In genomic region chr13:106284358-106284757, GRCh38 we compare ENCODE assay signal across 28 cellular contexts.
A peak's percentile ranks its signal among the peaks of the same experiment; 100 is the strongest.
DNase-seq lines count a peak whose midpoint lies in the region; ATAC-seq, FAIRE-seq and TF ChIP-seq lines count a peak whose summit lies in the region.
"Had no signal": no experiment of that assay in that cellular context is flagged by ENCODE, and none has a peak within 500 bp of the region (broad histone marks: within the 10 kb centered on the region; RNA-seq: fewer than 3 reads in every experiment).

No MANE protein-coding gene starts in this region.

- H3K27ac ChIP-seq in PC-9 (peak overlapping the region; percentile 46), endothelial cell of umbilical vein (ENCODE audit: insufficient read depth, low read depth, low read length) (no peak overlapping the region)
- H3K27ac ChIP-seq in CD4-positive, alpha-beta T cell (ENCODE audit: low read depth, low read length) = no peak overlapping the region
- H3K27ac ChIP-seq: body of pancreas, colonic mucosa, upper lobe of left lung had no signal

- no peaks in the 10 kb centered on the region for H3K36me3 Mint-ChIP-seq in chondrocyte (ENCODE audit: low read depth)
- no peaks in the 10 kb centered on the region for H3K36me3 Mint-ChIP-seq in CD4-positive, alpha-beta T cell (ENCODE audit: low read depth)
- H3K36me3 Mint-ChIP-seq: natural killer cell had no signal

- H3K27me3 ChIP-seq in PC-9 (ENCODE audit: insufficient read depth, low read depth) = no peaks in the 10 kb centered on the region
- H3K27me3 ChIP-seq in endothelial cell of umbilical vein (ENCODE audit: control insufficient read depth in 2 of 2, insufficient read depth in 2 of 2, low read length in 2 of 2) = no peaks in the 10 kb centered on the region
- H3K27me3 ChIP-seq in H7 (ENCODE audit: control insufficient read depth, insufficient read depth, low read length) = no peaks in the 10 kb centered on the region
- H3K27me3 ChIP-seq in CD4-positive, alpha-beta T cell (ENCODE audit: control insufficient read depth, insufficient read depth, low read length) = no peaks in the 10 kb centered on the region
- H3K27me3 ChIP-seq: body of pancreas, colonic mucosa, upper lobe of left lung had no signal

- peak; percentile 77 for DNase-seq in EH (ENCODE audit: low read depth)
- peak in 1 of 2 experiments; percentile 98 for DNase-seq in PC-9
- DNase-seq in endothelial cell of umbilical vein (ENCODE audit: low read depth, low spot score) = peak; percentile 3
- DNase-seq in left kidney (ENCODE audit: low read depth, low spot score) = peak; percentile 6
- no peak for DNase-seq in chondrocyte (ENCODE audit: low spot score)
- no peak for DNase-seq in sciatic nerve (ENCODE audit: low spot score)
- no peak for DNase-seq in H7
- DNase-seq in CD4-positive, alpha-beta T cell = no peak
- DNase-seq: activated CD4-positive, alpha-beta T cell treated with anti-CD3 and anti-CD28 coated beads for 36 hours; activated gamma-delta T cell; activated naive CD8-positive, alpha-beta T cell treated with anti-CD3 and anti-CD28 coated beads, Interleukin-2, amount 50 U/mL, for 24 hours; activated T-cell treated with anti-CD3 and anti-CD28 coated beads, Interleukin-2, amount 50 U/mL, for 24 hours; body of pancreas; C1 segment of cervical spinal cord; colonic mucosa; DMS79; effector memory CD4-positive, alpha-beta T cell; HCEC 1CT; KBM-7; natural killer cell; NCI-H1417 treated with DMSO at 0.1 percent for 48 hours; NCI-H2081 treated with DMSO at 0.1 percent for 48 hours; NCI-H774; Right ventricle myocardium superior; T-helper 2 cell; upper lobe of left lung had no signal

- POLR2A ChIA-PET in PC-9 (lab: Charles Lee; ENCODE audit: unreplicated experiment) (no interaction called here), endothelial cell of umbilical vein (lab: Charles Lee) (no interaction called here)
- POLR2A ChIA-PET in CD4-positive, alpha-beta T cell (lab: Charles Lee) = no interaction called here

- dilution Hi-C loops in endothelial cell of umbilical vein (cut with MboI; ENCODE audit: extremely low pct_ligation_motif_present, low sequenced_read_pairs) = no loop called here

- H2AFZ ChIP-seq in PC-9 (no peak overlapping the region), endothelial cell of umbilical vein (ENCODE audit: low read depth, low read length) (no peak overlapping the region)

- no peaks in the 10 kb centered on the region for H3K9me1 ChIP-seq in endothelial cell of umbilical vein (replicated peaks; ENCODE audit: control insufficient read depth, extremely low read depth, insufficient read depth, low read length)

- H3K4me3 ChIP-seq in PC-9 (no peak overlapping the region), endothelial cell of umbilical vein (replicated peaks in 1 of 3; ENCODE audit: insufficient read depth in 1 of 3, low read depth in 1 of 3, low read length in 3 of 3) (no peak overlapping the region), H7 (ENCODE audit: insufficient read depth, low read depth, low read length) (no peak overlapping the region)
- H3K4me3 ChIP-seq: body of pancreas, colonic mucosa, upper lobe of left lung had no signal

- no peak overlapping the region for H3K9ac ChIP-seq in endothelial cell of umbilical vein (replicated peaks; ENCODE audit: extremely low read depth, insufficient read depth, low read length)

- TF ChIP-seq CTCF in PC-9 (conservative IDR thresholded peaks at IDR 0.05) (no peak), endothelial cell of umbilical vein (IDR thresholded peaks at IDR 0.05; ENCODE audit: extremely low read depth in 1 of 2, insufficient read depth in 1 of 2, low read depth in 1 of 2, low read length in 2 of 2) (no peak), chondrocyte (IDR thresholded peaks at IDR 0.05) (no peak)
- no peak for TF ChIP-seq CTCF in CD4-positive, alpha-beta T cell (IDR thresholded peaks at IDR 0.05)

- no peaks in the 10 kb centered on the region for H4K20me1 ChIP-seq in PC-9 (ENCODE audit: insufficient read depth)
- H4K20me1 ChIP-seq in endothelial cell of umbilical vein (replicated peaks; ENCODE audit: control insufficient read depth, extremely low read depth, insufficient read depth, low read length) = no peaks in the 10 kb centered on the region

- peaks cover 11% of the 10 kb centered on the region for H3K4me1 Mint-ChIP-seq in chondrocyte (ENCODE audit: low read depth)
- H3K4me1 Mint-ChIP-seq in CD4-positive, alpha-beta T cell (ENCODE audit: low read depth) = no peaks in the 10 kb centered on the region
- H3K4me1 Mint-ChIP-seq: activated CD4-positive, alpha-beta T cell treated with anti-CD3 and anti-CD28 coated beads for 36 hours; activated naive CD8-positive, alpha-beta T cell treated with anti-CD3 and anti-CD28 coated beads, Interleukin-2, amount 50 U/mL, for 24 hours; natural killer cell had no signal

- no peaks in the 10 kb centered on the region for H3K27me3 Mint-ChIP-seq in chondrocyte (ENCODE audit: low read depth)
- H3K27me3 Mint-ChIP-seq in CD4-positive, alpha-beta T cell = peaks cover 9% of the 10 kb centered on the region
- H3K27me3 Mint-ChIP-seq: activated T-cell treated with anti-CD3 and anti-CD28 coated beads, Interleukin-2, amount 50 U/mL, for 24 hours had no signal

- H3K9me2 ChIP-seq in PC-9 (ENCODE audit: insufficient read depth) = no peaks in the 10 kb centered on the region

- peaks cover 6% of the 10 kb centered on the region; the same call in 1 of the 2 replicates for H3F3A ChIP-seq in PC-9 (ENCODE audit: insufficient read depth, low read depth)

- no peak overlapping the region for H3K4me3 Mint-ChIP-seq in chondrocyte (ENCODE audit: unreplicated experiment)
- no peak overlapping the region for H3K4me3 Mint-ChIP-seq in CD4-positive, alpha-beta T cell
- H3K4me3 Mint-ChIP-seq: activated CD4-positive, alpha-beta T cell treated with anti-CD3 and anti-CD28 coated beads for 36 hours; activated naive CD8-positive, alpha-beta T cell treated with anti-CD3 and anti-CD28 coated beads, Interleukin-2, amount 50 U/mL, for 24 hours; activated T-cell treated with anti-CD3 and anti-CD28 coated beads, Interleukin-2, amount 50 U/mL, for 24 hours; natural killer cell had no signal

- peak overlapping the region; percentile 48 for H3K4me2 ChIP-seq in PC-9
- H3K4me2 ChIP-seq in endothelial cell of umbilical vein (ENCODE audit: insufficient read depth, low read length) = no peak overlapping the region

- CTCF ChIA-PET in PC-9 (lab: Charles Lee) (no interaction called here), endothelial cell of umbilical vein (lab: Charles Lee) (no interaction called here)
- CTCF ChIA-PET in CD4-positive, alpha-beta T cell (lab: Charles Lee) = interaction anchor here (1.2 kb wide), 1 partner anchor 10 kb away, joined by 3 read pairs; no protein-coding TSS in a partner anchor

- intact Hi-C loops in PC-9 (cut with micrococcal nuclease; ENCODE audit: unreplicated experiment) = loop anchor here (5.0 kb wide), 1 partner anchor 33 kb away; no protein-coding TSS in a partner anchor
- intact Hi-C loops in endothelial cell of umbilical vein (cut with micrococcal nuclease) = no loop called here
- intact Hi-C loops in sciatic nerve (cut with DNase I) = no loop called here
- intact Hi-C loops in CD4-positive, alpha-beta T cell (cut with DNase I, micrococcal nuclease) = no loop called here

- BruUV-seq in PC-9 (replicated peaks; lab: Mats Ljungman, UMichigan) (no TSS peak), endothelial cell of umbilical vein (replicated peaks; lab: Mats Ljungman, UMichigan) (no TSS peak)

- no peaks in the 10 kb centered on the region for H3K79me2 ChIP-seq in PC-9 (ENCODE audit: low read depth)
- no peaks in the 10 kb centered on the region for H3K79me2 ChIP-seq in endothelial cell of umbilical vein (ENCODE audit: control insufficient read depth, insufficient read depth, low read length)

- H3K4me1 ChIP-seq in PC-9 (replicated peaks; ENCODE audit: insufficient read depth) (peaks cover 22% of the 10 kb centered on the region), endothelial cell of umbilical vein (ENCODE audit: control insufficient read depth, extremely low read depth, insufficient read depth, low read length) (peaks cover 9% of the 10 kb centered on the region)
- H3K4me1 ChIP-seq: body of pancreas, colonic mucosa, upper lobe of left lung had no signal

- H3K36me3 ChIP-seq in PC-9 (ENCODE audit: low read depth) (no peaks in the 10 kb centered on the region), endothelial cell of umbilical vein (ENCODE audit: control insufficient read depth in 2 of 2, extremely low read depth in 1 of 2, insufficient read depth in 2 of 2, low read length in 2 of 2) (no peaks in the 10 kb centered on the region), H7 (replicated peaks; ENCODE audit: control insufficient read depth, insufficient read depth, low read length) (no peaks in the 10 kb centered on the region)
- H3K36me3 ChIP-seq: colonic mucosa, upper lobe of left lung had no signal

- H3K9me3 Mint-ChIP-seq in chondrocyte (ENCODE audit: low read depth) = peaks cover 6% of the 10 kb centered on the region
- H3K9me3 Mint-ChIP-seq in CD4-positive, alpha-beta T cell = peaks cover 2% of the 10 kb centered on the region
- H3K9me3 Mint-ChIP-seq: activated naive CD8-positive, alpha-beta T cell treated with anti-CD3 and anti-CD28 coated beads, Interleukin-2, amount 50 U/mL, for 24 hours; activated T-cell treated with anti-CD3 and anti-CD28 coated beads, Interleukin-2, amount 50 U/mL, for 24 hours; natural killer cell had no signal

- H3K9me3 ChIP-seq in PC-9 (ENCODE audit: insufficient read depth, low read depth) (peaks cover 11% of the 10 kb centered on the region), endothelial cell of umbilical vein (replicated peaks; ENCODE audit: control insufficient read depth, insufficient read depth, low read length) (no peaks in the 10 kb centered on the region)
- no peaks in the 10 kb centered on the region for H3K9me3 ChIP-seq in CD4-positive, alpha-beta T cell (ENCODE audit: control insufficient read depth, low read length)
- H3K9me3 ChIP-seq: body of pancreas, colonic mucosa, upper lobe of left lung had no signal

- FAIRE-seq in endothelial cell of umbilical vein (lab: Jason Lieb, UNC) = peak; percentile 59
- FAIRE-seq: islet of Langerhans had no signal

- H3K27ac Mint-ChIP-seq in chondrocyte (ENCODE audit: unreplicated experiment) = no peak overlapping the region
- no peak overlapping the region for H3K27ac Mint-ChIP-seq in CD4-positive, alpha-beta T cell
- H3K27ac Mint-ChIP-seq: activated CD4-positive, alpha-beta T cell treated with anti-CD3 and anti-CD28 coated beads for 36 hours; activated naive CD8-positive, alpha-beta T cell treated with anti-CD3 and anti-CD28 coated beads, Interleukin-2, amount 50 U/mL, for 24 hours; activated T-cell treated with anti-CD3 and anti-CD28 coated beads, Interleukin-2, amount 50 U/mL, for 24 hours; natural killer cell had no signal

- no peak for ATAC-seq in sciatic nerve
- no peak for ATAC-seq in CD4-positive, alpha-beta T cell (ENCODE audit: poor library complexity)
- ATAC-seq: activated CD4-positive, alpha-beta T cell treated with anti-CD3 and anti-CD28 coated beads for 36 hours; activated naive CD8-positive, alpha-beta T cell treated with anti-CD3 and anti-CD28 coated beads, Interleukin-2, amount 50 U/mL, for 24 hours; body of pancreas; esophagus mucosa; natural killer cell had no signal

- TF ChIP-seq POLR2A in endothelial cell of umbilical vein (IDR thresholded peaks at IDR 0.05; ENCODE audit: low read depth, low read length) = no peak

TF ChIP-seq in endothelial cell of umbilical vein, 7 proteins besides CTCF, POLR2A, EP300 and RAD21 (continues in another document):
- TF ChIP-seq GATA2 (IDR thresholded peaks at IDR 0.05; ENCODE audit: insufficient read depth, insufficient read length, low read depth, low read length) = peak; percentile 78

Comparison
In these comparisons a context has a peak if more than half of its experiments do, and no peak if none do; other contexts are left out.
1. DNase-seq: peak in EH (single experiment), endothelial cell of umbilical vein (single experiment) and left kidney (single experiment); none in chondrocyte (single experiment), sciatic nerve (single experiment), H7 (single experiment) and CD4-positive, alpha-beta T cell (0 of 10).